ENCODE assay signal across 21 cellular contexts in the genomic region with DNA sequence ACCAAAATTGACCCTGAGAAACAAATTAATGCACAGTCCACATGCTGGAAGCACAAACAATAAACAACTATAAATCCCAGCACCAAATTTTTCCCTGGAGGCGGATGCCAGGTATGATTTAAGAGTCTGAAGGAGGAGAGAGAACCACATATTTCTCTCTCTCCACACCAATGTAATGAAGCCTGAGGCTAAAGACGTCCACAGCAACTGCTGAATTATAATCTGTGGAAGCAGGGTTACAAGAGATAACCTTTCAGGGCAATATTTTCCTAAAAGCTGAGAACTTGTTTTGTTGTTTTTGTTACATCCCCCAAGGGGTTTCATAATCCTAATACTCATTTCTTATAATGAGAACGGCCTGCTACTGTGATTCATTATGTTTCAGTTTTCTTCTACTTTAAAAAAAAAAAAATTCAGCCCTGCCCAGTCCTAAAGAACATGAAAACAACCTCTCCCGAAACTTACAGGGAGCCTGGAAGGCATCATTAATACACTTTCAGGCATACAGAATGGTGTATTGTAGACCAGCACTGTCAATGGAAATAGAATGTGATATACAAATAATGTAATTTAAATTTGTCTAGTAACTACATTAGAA. TPM values are rescaled to one million over a fixed set of nuclear protein-coding genes. Genes with fewer than 3 reads are reported as not detected.
DNase-seq lines count a peak whose midpoint lies in the region; ATAC-seq, FAIRE-seq and TF ChIP-seq lines count a peak whose summit lies in the region.
"Had no signal": no experiment of that assay in that cellular context is flagged by ENCODE, and none has a peak within 500 bp of the region (broad histone marks: within the 10 kb centered on the region; RNA-seq: fewer than 3 reads in every experiment).

No MANE protein-coding gene starts in this region.

- H3K4me1 Mint-ChIP-seq in mesothelial cell of epicardium, result peaks cover 27% of the 10 kb centered on the region

- no peak for TF ChIP-seq POLR2A in endothelial cell of umbilical vein (IDR thresholded peaks at IDR 0.05; ENCODE audit: low read depth, low read length)

- H3K4me1 ChIP-seq in left ventricle myocardium inferior (peaks cover 78% of the 10 kb centered on the region), endothelial cell of umbilical vein (ENCODE audit: control insufficient read depth, extremely low read depth, insufficient read depth, low read length) (peaks cover 3% of the 10 kb centered on the region), SK-N-SH (ENCODE audit: control insufficient read depth in 1 of 2, insufficient read depth in 2 of 2, low read depth in 1 of 2, low read length in 1 of 2) (peaks cover 0 to 10% of the 10 kb centered on the region in 2 experiments; a peak in 1 of 4 replicates)

- dilution Hi-C loops in endothelial cell of umbilical vein (cut with MboI; ENCODE audit: extremely low pct_ligation_motif_present, low sequenced_read_pairs), result no loop called here

- DNase-seq in left ventricle myocardium inferior, result no peak
- no peak for DNase-seq in Right ventricle myocardium inferior (ENCODE audit: missing footprints)
- DNase-seq in endothelial cell of umbilical vein (ENCODE audit: low read depth, low spot score), result peak; percentile 74
- no peak for DNase-seq in mesothelial cell of epicardium (ENCODE audit: low spot score in 2 of 2, unreplicated experiment in 2 of 2)
- no peak for DNase-seq in SK-N-SH
- DNase-seq in islet precursor cell, result no peak
- DNase-seq: Caco-2; CD4-positive, alpha-beta T cell; GDM1; GOT3; NCI-H1417; NCI-H187; NCI-H2107; NCI-H510A; NCI-H748 treated with DMSO at 0.1 percent for 48 hours; SIG-M5 had no signal

- WGBS in SK-N-SH (ENCODE audit: low lambda C conversion rate), result 85% methylated on average over 4 of the region's 4 CpGs

- no peaks in the 10 kb centered on the region for H3K9me2 ChIP-seq in SK-N-SH

- TF ChIP-seq CTCF in left ventricle myocardium inferior (IDR thresholded peaks at IDR 0.05; ENCODE audit: borderline replicate concordance), result no peak
- TF ChIP-seq CTCF in endothelial cell of umbilical vein (IDR thresholded peaks at IDR 0.05; ENCODE audit: extremely low read depth in 1 of 2, insufficient read depth in 1 of 2, low read depth in 1 of 2, low read length in 2 of 2), result no peak
- no peak for TF ChIP-seq CTCF in mesothelial cell of epicardium (IDR thresholded peaks at IDR 0.05; ENCODE audit: unreplicated experiment)
- TF ChIP-seq CTCF in SK-N-SH (IDR thresholded peaks at IDR 0.05), result no peak

- no peaks in the 10 kb centered on the region for H3K36me3 Mint-ChIP-seq in mesothelial cell of epicardium

- no peak overlapping the region for H3K4me2 ChIP-seq in endothelial cell of umbilical vein (ENCODE audit: insufficient read depth, low read length)
- no peak overlapping the region for H3K4me2 ChIP-seq in SK-N-SH
- H3K4me2 ChIP-seq: A549 had no signal

- no peaks in the 10 kb centered on the region for H4K20me1 ChIP-seq in endothelial cell of umbilical vein (replicated peaks; ENCODE audit: control insufficient read depth, extremely low read depth, insufficient read depth, low read length)
- no peaks in the 10 kb centered on the region for H4K20me1 ChIP-seq in SK-N-SH (ENCODE audit: insufficient read depth)

- POLR2A ChIA-PET in endothelial cell of umbilical vein (lab: Charles Lee) (no interaction called here), SK-N-SH (lab: Yijun Ruan, JAX) (no interaction called here)

- H2AFZ ChIP-seq in endothelial cell of umbilical vein (ENCODE audit: low read depth, low read length) (no peak overlapping the region), SK-N-SH (ENCODE audit: low read depth) (no peak overlapping the region)

- no peaks in the 10 kb centered on the region for H3K36me3 ChIP-seq in left ventricle myocardium inferior
- no peaks in the 10 kb centered on the region for H3K36me3 ChIP-seq in endothelial cell of umbilical vein (ENCODE audit: control insufficient read depth in 2 of 2, extremely low read depth in 1 of 2, insufficient read depth in 2 of 2, low read length in 2 of 2)
- peaks cover 0 to 3% of the 10 kb centered on the region in 2 experiments for H3K36me3 ChIP-seq in SK-N-SH (replicated peaks in 1 of 2; ENCODE audit: control insufficient read depth in 1 of 2, insufficient read depth in 2 of 2, low read length in 1 of 2)

- H3K79me2 ChIP-seq in endothelial cell of umbilical vein (ENCODE audit: control insufficient read depth, insufficient read depth, low read length) (no peaks in the 10 kb centered on the region), SK-N-SH (ENCODE audit: insufficient read depth) (0 out of 2 replicates have a peak, but pooled peaks cover 2% of the 10 kb centered on the region)

- no peak for TF ChIP-seq EP300 in SK-N-SH (IDR thresholded peaks at IDR 0.05; ENCODE audit: borderline replicate concordance in 1 of 2, low read depth in 1 of 2, low read length in 1 of 2)

- intact Hi-C loops in left ventricle myocardium inferior (cut with micrococcal nuclease) (loop anchor here (10.0 kb wide), 1 partner anchor 232 kb away; no protein-coding TSS in a partner anchor), Right ventricle myocardium inferior (cut with DNase I) (no loop called here), endothelial cell of umbilical vein (cut with micrococcal nuclease) (no loop called here)

- peaks cover under 1% of the 10 kb centered on the region for H3K9me3 Mint-ChIP-seq in mesothelial cell of epicardium
- H3K9me3 Mint-ChIP-seq: CD4-positive, alpha-beta T cell had no signal

- H3F3A ChIP-seq in SK-N-SH (replicated peaks; ENCODE audit: insufficient read depth), result peaks cover 16% of the 10 kb centered on the region

- H3K4me3 Mint-ChIP-seq in mesothelial cell of epicardium, result no peak overlapping the region
- H3K4me3 Mint-ChIP-seq: CD4-positive, alpha-beta T cell had no signal

- no peaks in the 10 kb centered on the region for H3K27me3 Mint-ChIP-seq in mesothelial cell of epicardium (ENCODE audit: low read depth)

- H3K9me3 ChIP-seq in left ventricle myocardium inferior (replicated peaks) (peaks cover 2% of the 10 kb centered on the region), endothelial cell of umbilical vein (replicated peaks; ENCODE audit: control insufficient read depth, insufficient read depth, low read length) (no peaks in the 10 kb centered on the region), SK-N-SH (no peaks in the 10 kb centered on the region)
- H3K9me3 ChIP-seq: A549, Caco-2 had no signal

- FAIRE-seq in endothelial cell of umbilical vein (lab: Jason Lieb, UNC), result no peak
- FAIRE-seq: A549, GM12878, GM19239 had no signal

- H3K27ac ChIP-seq in left ventricle myocardium inferior (replicated peaks), result peak overlapping the region; percentile 91
- H3K27ac ChIP-seq in endothelial cell of umbilical vein (ENCODE audit: insufficient read depth, low read depth, low read length), result no peak overlapping the region
- no peak overlapping the region for H3K27ac ChIP-seq in SK-N-SH (ENCODE audit: low read depth in 2 of 2, low read length in 1 of 2)

- no peak for TF ChIP-seq RAD21 in SK-N-SH (IDR thresholded peaks at IDR 0.05; ENCODE audit: low read length)

- no TSS peak for BruUV-seq in endothelial cell of umbilical vein (replicated peaks; lab: Mats Ljungman, UMichigan)

- H3K9ac ChIP-seq in endothelial cell of umbilical vein (replicated peaks; ENCODE audit: extremely low read depth, insufficient read depth, low read length) (no peak overlapping the region), SK-N-SH (no peak overlapping the region)

- CTCF ChIA-PET in endothelial cell of umbilical vein (lab: Charles Lee) (no interaction called here), SK-N-SH (lab: Yijun Ruan, JAX) (no interaction called here)

- no peaks in the 10 kb centered on the region for H3K9me1 ChIP-seq in endothelial cell of umbilical vein (replicated peaks; ENCODE audit: control insufficient read depth, extremely low read depth, insufficient read depth, low read length)

- no peak for ATAC-seq in Right ventricle myocardium inferior
- no peak for ATAC-seq in HG03571 (IDR thresholded peaks at IDR 0.05; ENCODE audit: unreplicated experiment)
- ATAC-seq: A549, GM12878, HCT116 had no signal

- H3K27me3 ChIP-seq in left ventricle myocardium inferior (ENCODE audit: low read depth) (no peaks in the 10 kb centered on the region), endothelial cell of umbilical vein (ENCODE audit: control insufficient read depth in 2 of 2, insufficient read depth in 2 of 2, low read length in 2 of 2) (no peaks in the 10 kb centered on the region), SK-N-SH (ENCODE audit: insufficient read depth) (no peaks in the 10 kb centered on the region)

- H3K4me3 ChIP-seq in left ventricle myocardium inferior (no peak overlapping the region), endothelial cell of umbilical vein (replicated peaks in 1 of 3; ENCODE audit: insufficient read depth in 1 of 3, low read depth in 1 of 3, low read length in 3 of 3) (no peak overlapping the region), SK-N-SH (ENCODE audit: low read depth in 2 of 2, low read length in 1 of 2) (no peak overlapping the region)
- H3K4me3 ChIP-seq: A549, GM12878 had no signal

- H3K27ac Mint-ChIP-seq in mesothelial cell of epicardium, result peak overlapping the region; percentile 51
- H3K27ac Mint-ChIP-seq: CD4-positive, alpha-beta T cell had no signal

TF ChIP-seq in endothelial cell of umbilical vein, 7 proteins besides CTCF, POLR2A, EP300 and RAD21 (continues in another document):
- no peak for TF ChIP-seq EZH2 (IDR thresholded peaks at IDR 0.05; ENCODE audit: borderline replicate concordance, low read depth, low read length, severe bottlenecking)
- no peak for TF ChIP-seq GATA2 (IDR thresholded peaks at IDR 0.05; ENCODE audit: insufficient read depth, insufficient read length, low read depth, low read length)

TF ChIP-seq in SK-N-SH, 30 proteins besides CTCF, POLR2A, EP300 and RAD21 (continues in another document):
- TF ChIP-seq YY1 (IDR thresholded peaks at IDR 0.05; ENCODE audit: low read depth) (no peak), GATA2 (CRISPR knock-in tag; IDR thresholded peaks at IDR 0.05) (no peak), RFX5 (IDR thresholded peaks at IDR 0.05; ENCODE audit: low read length) (no peak), JUND (IDR thresholded peaks at IDR 0.05) (no peak)

RNA-seq across cellular contexts. Expression of gene ABLIM1, which starts 48.5 kb away (rescaled TPM):
- total RNA-seq in left ventricle myocardium inferior, result 674 TPM
- total RNA-seq in Right ventricle myocardium inferior, result 730 TPM
- 111 and 128 TPM in 2 replicates for total RNA-seq in endothelial cell of umbilical vein
- polyA plus RNA-seq in endothelial cell of umbilical vein, result 202 and 235 TPM in 2 replicates
- 70.1 and 75.0 TPM in 2 replicates for polyA plus RNA-seq in endothelial cell of umbilical vein (2011; cell fraction: cytosol; rRNA removed)
- polyA plus RNA-seq in endothelial cell of umbilical vein (2011; cell fraction: nucleus; rRNA removed), result 155 and 160 TPM in 2 replicates
- polyA plus RNA-seq in endothelial cell of umbilical vein (2012), result 56.4 and 63.6 TPM in 2 replicates
- polyA minus RNA-seq in endothelial cell of umbilical vein, result 467 and 488 TPM in 2 replicates
- 79.5 TPM for polyA minus RNA-seq in endothelial cell of umbilical vein (2011; cell fraction: cytosol; rRNA and poly(A)+ RNA removed)
- polyA minus RNA-seq in endothelial cell of umbilical vein (2011; cell fraction: nucleus; rRNA and poly(A)+ RNA removed), result 282 and 347 TPM in 2 replicates
- 99.5 to 105 TPM (median 102 TPM) in 3 replicates for total RNA-seq in mesothelial cell of epicardium
- polyA plus RNA-seq in SK-N-SH (2012; rRNA removed), result 16.1 and 24.9 TPM in 2 replicates
- polyA plus RNA-seq in SK-N-SH (2012; cell fraction: cytosol; rRNA removed), result 13.0 and 19.7 TPM in 2 replicates
- polyA plus RNA-seq in SK-N-SH (2012; cell fraction: nucleus; rRNA removed), result 21.3 and 27.5 TPM in 2 replicates
